In the genomic region with DNA sequence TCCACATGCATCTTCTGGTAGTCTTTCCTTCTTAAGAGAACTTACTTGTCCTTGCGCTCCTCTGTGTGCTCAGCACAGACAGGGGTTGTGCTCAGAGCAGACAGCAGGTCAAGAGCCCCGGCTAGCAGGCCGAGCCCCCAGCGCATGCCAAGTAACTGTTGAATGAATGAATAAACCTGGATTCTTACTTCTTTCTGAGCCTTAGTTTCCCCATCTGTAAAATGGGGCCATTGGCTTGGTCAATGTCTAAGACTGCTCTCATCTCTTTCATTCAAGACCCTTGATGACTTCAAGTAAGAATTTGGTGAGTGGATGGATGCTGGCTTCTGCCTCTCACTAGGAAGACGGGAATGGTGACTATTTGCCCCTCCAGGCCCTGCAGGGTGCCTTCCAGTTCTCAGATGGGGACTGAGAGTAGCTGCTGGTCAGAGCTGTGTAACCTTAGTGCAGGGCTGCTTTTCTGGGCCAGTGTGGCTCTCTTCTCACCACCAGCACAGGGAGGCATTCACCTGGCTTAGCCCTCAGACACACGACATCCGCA, we compare ENCODE assay signal across 1 cellular context.
TF ChIP-seq lines count a peak whose summit lies in the region.

No MANE protein-coding gene starts in this region.

TF ChIP-seq in HepG2, 621 proteins besides CTCF, POLR2A, EP300 and RAD21 (continued from another document):
- TF ChIP-seq ONECUT2 (CRISPR knock-in tag; IDR thresholded peaks at IDR 0.05) (no peak), ZFP36L2 (CRISPR knock-in tag; IDR thresholded peaks at IDR 0.05) (no peak), ZNF224 (CRISPR knock-in tag; IDR thresholded peaks at IDR 0.05) (no peak), GFI1 (CRISPR knock-in tag; IDR thresholded peaks at IDR 0.05; ENCODE audit: borderline replicate concordance) (no peak), SALL2 (CRISPR knock-in tag; IDR thresholded peaks at IDR 0.05) (no peak), ZNF629 (CRISPR knock-in tag; conservative IDR thresholded peaks at IDR 0.05) (peak; percentile 37; the same call in 1 of the 2 replicates)
- TF ChIP-seq, protein P1, sequence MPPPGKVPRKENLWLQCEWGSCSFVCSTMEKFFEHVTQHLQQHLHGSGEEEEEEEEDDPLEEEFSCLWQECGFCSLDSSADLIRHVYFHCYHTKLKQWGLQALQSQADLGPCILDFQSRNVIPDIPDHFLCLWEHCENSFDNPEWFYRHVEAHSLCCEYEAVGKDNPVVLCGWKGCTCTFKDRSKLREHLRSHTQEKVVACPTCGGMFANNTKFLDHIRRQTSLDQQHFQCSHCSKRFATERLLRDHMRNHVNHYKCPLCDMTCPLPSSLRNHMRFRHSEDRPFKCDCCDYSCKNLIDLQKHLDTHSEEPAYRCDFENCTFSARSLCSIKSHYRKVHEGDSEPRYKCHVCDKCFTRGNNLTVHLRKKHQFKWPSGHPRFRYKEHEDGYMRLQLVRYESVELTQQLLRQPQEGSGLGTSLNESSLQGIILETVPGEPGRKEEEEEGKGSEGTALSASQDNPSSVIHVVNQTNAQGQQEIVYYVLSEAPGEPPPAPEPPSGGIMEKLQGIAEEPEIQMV (CRISPR knock-in tag; IDR thresholded peaks at IDR 0.05; ENCODE audit: low read depth) = no peak
